In the genomic region with DNA sequence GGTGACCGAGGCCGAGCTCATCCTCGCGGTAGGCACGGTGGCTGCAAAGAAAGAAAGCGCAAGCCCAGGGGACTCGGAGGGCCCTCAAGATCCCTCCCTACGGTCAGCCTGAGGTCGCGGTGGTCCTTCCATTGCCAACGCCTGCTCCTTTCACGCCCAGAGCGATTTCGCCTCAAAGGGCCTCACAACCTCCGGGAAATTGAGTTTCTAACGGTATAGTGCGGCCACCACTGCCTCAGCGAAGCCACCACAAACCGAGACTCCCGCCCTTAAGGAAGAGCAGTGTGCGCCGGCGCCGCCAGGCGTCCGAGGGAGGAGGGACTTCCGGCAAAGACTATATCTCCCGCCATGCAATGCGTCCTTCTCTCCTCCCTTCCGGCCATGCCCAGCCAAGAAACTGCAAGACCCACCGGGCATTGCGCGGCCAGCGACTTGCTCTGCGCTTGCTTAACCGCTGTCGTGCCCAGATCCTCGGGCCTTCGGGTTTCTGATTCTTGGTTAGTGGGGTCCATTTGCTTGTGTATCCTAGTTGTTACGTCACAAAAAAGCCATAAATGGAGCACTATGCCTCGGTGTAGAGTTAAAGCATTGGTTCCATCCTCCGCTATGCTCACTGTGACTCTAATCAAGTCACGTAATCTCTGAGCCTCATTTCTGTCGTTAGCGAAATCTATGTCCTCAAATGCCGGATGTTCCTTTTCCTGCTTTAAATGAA, we compare ENCODE assay signal across 8 cellular contexts. TPM values are rescaled to one million over a fixed set of nuclear protein-coding genes. Genes with fewer than 3 reads are reported as not detected.
DNase-seq lines count a peak whose midpoint lies in the region; FAIRE-seq and TF ChIP-seq lines count a peak whose summit lies in the region.

A gene with protein sequence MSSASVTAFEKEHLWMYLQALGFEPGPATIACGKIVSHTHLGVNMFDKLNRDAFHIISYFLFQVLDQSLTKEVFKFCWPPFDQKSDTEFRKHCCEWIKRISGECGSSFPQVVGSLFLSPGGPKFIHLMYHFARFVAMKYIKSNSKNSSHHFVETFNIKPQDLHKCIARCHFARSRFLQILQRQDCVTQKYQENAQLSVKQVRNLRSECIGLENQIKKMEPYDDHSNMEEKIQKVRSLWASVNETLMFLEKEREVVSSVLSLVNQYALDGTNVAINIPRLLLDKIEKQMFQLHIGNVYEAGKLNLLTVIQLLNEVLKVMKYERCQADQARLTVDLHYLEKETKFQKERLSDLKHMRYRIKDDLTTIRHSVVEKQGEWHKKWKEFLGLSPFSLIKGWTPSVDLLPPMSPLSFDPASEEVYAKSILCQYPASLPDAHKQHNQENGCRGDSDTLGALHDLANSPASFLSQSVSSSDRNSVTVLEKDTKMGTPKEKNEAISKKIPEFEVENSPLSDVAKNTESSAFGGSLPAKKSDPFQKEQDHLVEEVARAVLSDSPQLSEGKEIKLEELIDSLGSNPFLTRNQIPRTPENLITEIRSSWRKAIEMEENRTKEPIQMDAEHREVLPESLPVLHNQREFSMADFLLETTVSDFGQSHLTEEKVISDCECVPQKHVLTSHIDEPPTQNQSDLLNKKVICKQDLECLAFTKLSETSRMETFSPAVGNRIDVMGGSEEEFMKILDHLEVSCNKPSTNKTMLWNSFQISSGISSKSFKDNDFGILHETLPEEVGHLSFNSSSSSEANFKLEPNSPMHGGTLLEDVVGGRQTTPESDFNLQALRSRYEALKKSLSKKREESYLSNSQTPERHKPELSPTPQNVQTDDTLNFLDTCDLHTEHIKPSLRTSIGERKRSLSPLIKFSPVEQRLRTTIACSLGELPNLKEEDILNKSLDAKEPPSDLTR (minus strand): TSS at position 274 of the 715 bp plus-strand sequence. CDS start 253 bp downstream, at position 21.

- peak; percentile 97 for TF ChIP-seq POLR2A in NB4 (IDR thresholded peaks at IDR 0.05; ENCODE audit: extremely low read depth, insufficient read length)

- no peaks in the 10 kb centered on the region for H3K27me3 ChIP-seq in neuronal stem cell (ENCODE audit: control insufficient read depth in 3 of 3, insufficient read depth in 3 of 3, low read depth in 1 of 3, low read length in 3 of 3)

- H3K4me3 ChIP-seq in GM08714 (ENCODE audit: low read length) (peak within 1 kb of the TSS; percentile 85), NB4 (ENCODE audit: low read depth, low read length) (peak within 1 kb of the TSS; percentile 95), SK-N-MC (peak within 1 kb of the TSS; percentile 76), neuronal stem cell (ENCODE audit: low read length in 2 of 2) (peak within 1 kb of the TSS; percentile 63 to 91)

- H2BK15ac ChIP-seq in neuronal stem cell (ENCODE audit: low read length): no peak within 1 kb of the TSS

- H4K91ac ChIP-seq in neuronal stem cell (ENCODE audit: low read depth, low read length, poor library complexity): no peak within 1 kb of the TSS

- H2BK120ac ChIP-seq in neuronal stem cell (ENCODE audit: low read depth, low read length): no peak within 1 kb of the TSS

- H3K36me3 Mint-ChIP-seq in HFFc6 (ENCODE audit: low read depth): peaks cover 9% of the 10 kb centered on the region
- H3K36me3 Mint-ChIP-seq in activated naive CD4-positive, alpha-beta T cell treated with anti-CD3 and anti-CD28 coated beads, Interleukin-2, amount 10 ng/mL, durations not matched to agents 7 days and 5 days: peaks cover 18% of the 10 kb centered on the region

- no peak for FAIRE-seq in frontal cortex (lab: Jason Lieb, UNC)

- no peaks in the 10 kb centered on the region; the same call in none of the 2 replicates for H3K27me3 Mint-ChIP-seq in HFFc6 (ENCODE audit: insufficient read depth)
- no peaks in the 10 kb centered on the region for H3K27me3 Mint-ChIP-seq in activated naive CD4-positive, alpha-beta T cell treated with anti-CD3 and anti-CD28 coated beads, Interleukin-2, amount 10 ng/mL, durations not matched to agents 7 days and 5 days

- H2BK5ac ChIP-seq in neuronal stem cell (ENCODE audit: low read length): no peak within 1 kb of the TSS

- WGBS in neuronal stem cell (ENCODE audit: extremely low coverage in 2 of 2, insufficient read length in 2 of 2, insufficient replicate concordance in 1 of 2), 2 donors: no CpG with 5 or more reads among the region's 46 CpGs

- H2AK5ac ChIP-seq in neuronal stem cell (ENCODE audit: low read depth, low read length): no peak within 1 kb of the TSS

- H3K4me1 ChIP-seq in neuronal stem cell (ENCODE audit: control insufficient read depth in 2 of 2, insufficient read depth in 1 of 2, low read depth in 1 of 2, low read length in 2 of 2): peaks cover 4 to 8% of the 10 kb centered on the region in 2 donors

- no peak within 1 kb of the TSS for H4K8ac ChIP-seq in neuronal stem cell (ENCODE audit: low read depth, low read length)

- no peaks in the 10 kb centered on the region for H3K9me3 Mint-ChIP-seq in HFFc6
- no peaks in the 10 kb centered on the region for H3K9me3 Mint-ChIP-seq in activated naive CD4-positive, alpha-beta T cell treated with anti-CD3 and anti-CD28 coated beads, Interleukin-2, amount 10 ng/mL, durations not matched to agents 7 days and 5 days

- no peak within 1 kb of the TSS for H2BK12ac ChIP-seq in neuronal stem cell (ENCODE audit: low read length)

- H3K9ac ChIP-seq in SK-N-MC (ENCODE audit: insufficient read length) (peak within 1 kb of the TSS; percentile 92), neuronal stem cell (ENCODE audit: low read depth, low read length, poor library complexity) (peak within 1 kb of the TSS; percentile 95)

- H3K36me3 ChIP-seq in SK-N-MC (ENCODE audit: insufficient read depth, low read length): peaks cover 20% of the 10 kb centered on the region
- peaks cover 4 to 24% of the 10 kb centered on the region in 2 donors for H3K36me3 ChIP-seq in neuronal stem cell (replicated peaks in 1 of 2; ENCODE audit: control insufficient read depth in 2 of 2, insufficient read depth in 2 of 2, low read length in 2 of 2)

- DNase-seq in HFFc6 (peak; percentile 95), NB4 (ENCODE audit: low read depth) (peak; percentile 100), SK-N-MC (ENCODE audit: low read depth, low spot score) (peak; percentile 83), frontal cortex (ENCODE audit: low spot score in 2 of 2) (peak; percentile 73 to 89), neuronal stem cell (ENCODE audit: low spot score) (peak; percentile 83), substantia nigra (lab: John Stamatoyannopoulos, UW) (peak; percentile 74 to 98 (median 94))
- DNase-seq in activated naive CD4-positive, alpha-beta T cell treated with anti-CD3 and anti-CD28 coated beads, Interleukin-2, amount 10 ng/mL, durations not matched to agents 7 days and 5 days: peak; percentile 98

- H3K14ac ChIP-seq in neuronal stem cell (ENCODE audit: low read length): peak within 1 kb of the TSS; percentile 79

- H3K4ac ChIP-seq in neuronal stem cell (ENCODE audit: low read length): no peak within 1 kb of the TSS

- peak within 1 kb of the TSS; percentile 85 for H3K27ac Mint-ChIP-seq in HFFc6
- peak within 1 kb of the TSS; percentile 93 for H3K27ac Mint-ChIP-seq in activated naive CD4-positive, alpha-beta T cell treated with anti-CD3 and anti-CD28 coated beads, Interleukin-2, amount 10 ng/mL, durations not matched to agents 7 days and 5 days

- H3K4me3 Mint-ChIP-seq in HFFc6: peak within 1 kb of the TSS; percentile 98
- peak within 1 kb of the TSS; percentile 94 for H3K4me3 Mint-ChIP-seq in activated naive CD4-positive, alpha-beta T cell treated with anti-CD3 and anti-CD28 coated beads, Interleukin-2, amount 10 ng/mL, durations not matched to agents 7 days and 5 days

- peaks cover 26% of the 10 kb centered on the region for H3K4me1 Mint-ChIP-seq in HFFc6 (ENCODE audit: low read depth)
- peaks cover 37% of the 10 kb centered on the region for H3K4me1 Mint-ChIP-seq in activated naive CD4-positive, alpha-beta T cell treated with anti-CD3 and anti-CD28 coated beads, Interleukin-2, amount 10 ng/mL, durations not matched to agents 7 days and 5 days

- H3K4me2 ChIP-seq in neuronal stem cell (ENCODE audit: insufficient read depth, low read length, poor library complexity, severe bottlenecking): peak within 1 kb of the TSS; percentile 66

- TF ChIP-seq CTCF in HFFc6 (IDR thresholded peaks at IDR 0.05) (peak; percentile 75), NB4 (IDR thresholded peaks at IDR 0.05; ENCODE audit: low read depth, low read length) (peak; percentile 32)

- peak within 1 kb of the TSS; percentile 82 for H3K27ac ChIP-seq in SK-N-MC
- peak within 1 kb of the TSS; percentile 60 for H3K27ac ChIP-seq in neuronal stem cell (replicated peaks; ENCODE audit: low read length)
- H3K27ac ChIP-seq in substantia nigra (ENCODE audit: low read depth, low read length, poor library complexity, severe bottlenecking): peak within 1 kb of the TSS; percentile 93

- H3K9me3 ChIP-seq in SK-N-MC (ENCODE audit: low read depth, low read length) (no peaks in the 10 kb centered on the region), neuronal stem cell (replicated peaks in 1 of 2; ENCODE audit: control insufficient read depth in 2 of 2, insufficient read depth in 1 of 2, low read depth in 1 of 2, low read length in 2 of 2) (peaks cover 0 to 3% of the 10 kb centered on the region in 2 donors)

- peak within 1 kb of the TSS; percentile 72 for H3K18ac ChIP-seq in neuronal stem cell (ENCODE audit: low read length)

- H2AFZ ChIP-seq in neuronal stem cell (ENCODE audit: low read length): peak within 1 kb of the TSS; percentile 78

- H3K23ac ChIP-seq in neuronal stem cell (ENCODE audit: low read depth, low read length, poor library complexity): no peak within 1 kb of the TSS

- CTCF ChIA-PET in activated naive CD4-positive, alpha-beta T cell treated with anti-CD3 and anti-CD28 coated beads, Interleukin-2, amount 10 ng/mL, durations not matched to agents 7 days and 5 days (lab: Charles Lee): interaction anchor here (0.7 to 1.7 kb wide), 3 partner anchors 10 to 23 kb away, joined by 3 to 10 read pairs (median 3); no protein-coding TSS in a partner anchor

- peaks cover 4% of the 10 kb centered on the region for H3K79me1 ChIP-seq in neuronal stem cell (ENCODE audit: low read depth, low read length)

RNA-seq across cellular contexts. Expression of the gene that starts here (rescaled TPM):
- 10 to 100 TPM in 5 of 6 experiments, 1 to 10 TPM in 1; 9.2 to 15.4 (median 14.0) TPM for total RNA-seq in HFFc6 (2021; fragmentation: NEBNext Ultra II Directional; extraction: Animal tissue kit (Norgen Biotek cat#: 25700))
- total RNA-seq in frontal cortex: 31.0 TPM
- 26.0 TPM for polyA plus RNA-seq in neuronal stem cell (2013, experiment 1 of 2)
- 26.1 TPM for polyA plus RNA-seq in neuronal stem cell (2013, experiment 2 of 2)

Comparison
In these comparisons a context has a peak if more than half of its experiments do, and no peak if none do; other contexts are left out.
1. Peak in every context shown above with its lines: DNase-seq, H3K4me3 ChIP-seq and H3K27ac ChIP-seq.